Comparison of ENCODE assay signal across 14 cellular contexts in the genomic region with DNA sequence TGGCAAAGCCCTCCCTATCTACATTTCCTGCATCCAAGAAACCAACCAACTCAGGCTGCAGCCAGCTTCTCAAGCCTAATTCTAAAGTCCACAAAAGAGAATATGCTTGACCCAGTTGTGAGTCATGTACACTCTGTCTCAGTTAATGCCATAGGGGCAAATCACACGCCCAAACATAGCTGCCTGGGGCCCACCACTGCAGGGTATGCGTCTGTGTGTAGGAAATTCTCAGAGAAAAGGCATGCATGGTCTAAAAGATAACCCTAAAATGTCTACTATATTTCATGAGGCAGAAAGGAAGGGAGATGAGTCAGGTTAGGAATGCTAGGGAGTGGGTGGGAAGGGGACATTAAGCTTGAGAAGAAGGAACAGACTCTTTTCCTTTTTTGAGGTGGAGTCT. TPM values are rescaled to one million over a fixed set of nuclear protein-coding genes. Genes with fewer than 3 reads are reported as not detected.
A peak's percentile ranks its signal among the peaks of the same experiment; 100 is the strongest.
DNase-seq lines count a peak whose midpoint lies in the region; ATAC-seq and TF ChIP-seq lines count a peak whose summit lies in the region.
"Had no signal": no experiment of that assay in that cellular context is flagged by ENCODE, and none has a peak within 500 bp of the region (broad histone marks: within the 10 kb centered on the region; RNA-seq: fewer than 3 reads in every experiment).

No MANE protein-coding gene starts in this region.

- H3K27ac ChIP-seq in AG04450 (ENCODE audit: low read depth, low read length) = peak overlapping the region; percentile 59
- H3K27ac ChIP-seq: tibial nerve had no signal

- H3K4me1 Mint-ChIP-seq in progenitor cell of endocrine pancreas (ENCODE audit: low read depth) = no peaks in the 10 kb centered on the region

- H3K27ac Mint-ChIP-seq in progenitor cell of endocrine pancreas = no peak overlapping the region
- H3K27ac Mint-ChIP-seq: activated naive CD8-positive, alpha-beta T cell treated with anti-CD3 and anti-CD28 coated beads, Interleukin-2, amount 10 ng/mL, durations not matched to agents 7 days and 5 days had no signal

- DNase-seq in AG04450 (ENCODE audit: low read depth, low spot score) (peak; percentile 76), HT-29 (ENCODE audit: low spot score) (peak; percentile 31), astrocyte of the hippocampus (ENCODE audit: low read depth, low spot score) (peak; percentile 73), kidney glomerular epithelial cell (lab: John Stamatoyannopoulos, UW) (peak; percentile 79), progenitor cell of endocrine pancreas (ENCODE audit: low spot score, unreplicated experiment) (no peak), NCI-H748 treated with DMSO at 0.1 percent for 48 hours (lab: John Stamatoyannopoulos, UW) (no peak), left ventricle myocardium superior (no peak), GDM1 (lab: John Stamatoyannopoulos, UW) (no peak)
- DNase-seq: activated naive CD8-positive, alpha-beta T cell treated with anti-CD3 and anti-CD28 coated beads, Interleukin-2, amount 10 ng/mL, durations not matched to agents 7 days and 5 days; C1 segment of cervical spinal cord; GOT3; NCI-H2081; right cardiac atrium had no signal

- H3K4me3 Mint-ChIP-seq in progenitor cell of endocrine pancreas (ENCODE audit: low read depth) = no peak overlapping the region
- H3K4me3 Mint-ChIP-seq: activated naive CD8-positive, alpha-beta T cell treated with anti-CD3 and anti-CD28 coated beads, Interleukin-2, amount 10 ng/mL, durations not matched to agents 7 days and 5 days had no signal

- H3K9me3 Mint-ChIP-seq in progenitor cell of endocrine pancreas (ENCODE audit: low read depth) = peaks cover 18% of the 10 kb centered on the region

- TF ChIP-seq CTCF in AG04450 (IDR thresholded peaks at IDR 0.05; ENCODE audit: low read depth, low read length) = no peak
- no peak for TF ChIP-seq CTCF in progenitor cell of endocrine pancreas (IDR thresholded peaks at IDR 0.05; ENCODE audit: unreplicated experiment)

- no peak for ATAC-seq in left ventricle myocardium superior
- ATAC-seq: right cardiac atrium had no signal

- H3K27me3 Mint-ChIP-seq in progenitor cell of endocrine pancreas = no peaks in the 10 kb centered on the region
- H3K27me3 Mint-ChIP-seq: activated naive CD8-positive, alpha-beta T cell treated with anti-CD3 and anti-CD28 coated beads, Interleukin-2, amount 10 ng/mL, durations not matched to agents 7 days and 5 days had no signal

- POLR2A ChIA-PET in AG04450 (lab: Yijun Ruan, JAX) = interaction anchor here (0.6 to 1.3 kb wide), 4 partner anchors 10 to 92 kb away, joined by 3 to 6 read pairs (median 3); no protein-coding TSS in a partner anchor

- CTCF ChIA-PET in AG04450 (lab: Charles Lee) = interaction anchor here (0.7 to 1.3 kb wide), 2 partner anchors 23 to 87 kb away, joined by 3 to 4 read pairs; no protein-coding TSS in a partner anchor

- no peaks in the 10 kb centered on the region for H3K36me3 Mint-ChIP-seq in progenitor cell of endocrine pancreas (ENCODE audit: insufficient read depth)
- H3K36me3 Mint-ChIP-seq: activated naive CD8-positive, alpha-beta T cell treated with anti-CD3 and anti-CD28 coated beads, Interleukin-2, amount 10 ng/mL, durations not matched to agents 7 days and 5 days had no signal

- H3K9me3 ChIP-seq in AG04450 (ENCODE audit: control insufficient read depth, insufficient read depth, low read length) = peaks cover 8% of the 10 kb centered on the region

- intact Hi-C loops in left ventricle myocardium superior (cut with micrococcal nuclease) = no loop called here

- no peaks in the 10 kb centered on the region for H3K27me3 ChIP-seq in AG04450 (ENCODE audit: control insufficient read depth, insufficient read depth, low read length)
- H3K27me3 ChIP-seq: tibial nerve had no signal

- no peak overlapping the region for H3K4me3 ChIP-seq in AG04450 (ENCODE audit: low read depth, low read length)
- H3K4me3 ChIP-seq: tibial nerve had no signal

RNA-seq across cellular contexts. Expression of gene SPTLC2, which starts 22.3 kb away (rescaled TPM):
- 37.0 and 41.3 TPM in 2 replicates for polyA plus RNA-seq in AG04450 (2011; rRNA removed)
- polyA minus RNA-seq in AG04450 (2011; rRNA and poly(A)+ RNA removed) = 59.5 and 61.0 TPM in 2 replicates
- total RNA-seq in HT-29 (2014; rRNA removed; shearing (Covaris generic)) = 22.9 and 28.0 TPM in 2 replicates
- total RNA-seq in progenitor cell of endocrine pancreas = 53.6 and 54.2 TPM in 2 replicates
- total RNA-seq in left ventricle myocardium superior = 10.9 TPM

Comparison
In these comparisons a context has a peak if more than half of its experiments do, and no peak if none do; other contexts are left out.
1. DNase-seq: peak in AG04450 (single experiment), HT-29 (single experiment), astrocyte of the hippocampus (single experiment) and kidney glomerular epithelial cell (single experiment); none in progenitor cell of endocrine pancreas (single experiment), NCI-H748 treated with DMSO at 0.1 percent for 48 hours (single experiment), left ventricle myocardium superior (single experiment) and GDM1 (single experiment).